Comparison of ENCODE assay signal across 1 cellular context in the genomic region with DNA sequence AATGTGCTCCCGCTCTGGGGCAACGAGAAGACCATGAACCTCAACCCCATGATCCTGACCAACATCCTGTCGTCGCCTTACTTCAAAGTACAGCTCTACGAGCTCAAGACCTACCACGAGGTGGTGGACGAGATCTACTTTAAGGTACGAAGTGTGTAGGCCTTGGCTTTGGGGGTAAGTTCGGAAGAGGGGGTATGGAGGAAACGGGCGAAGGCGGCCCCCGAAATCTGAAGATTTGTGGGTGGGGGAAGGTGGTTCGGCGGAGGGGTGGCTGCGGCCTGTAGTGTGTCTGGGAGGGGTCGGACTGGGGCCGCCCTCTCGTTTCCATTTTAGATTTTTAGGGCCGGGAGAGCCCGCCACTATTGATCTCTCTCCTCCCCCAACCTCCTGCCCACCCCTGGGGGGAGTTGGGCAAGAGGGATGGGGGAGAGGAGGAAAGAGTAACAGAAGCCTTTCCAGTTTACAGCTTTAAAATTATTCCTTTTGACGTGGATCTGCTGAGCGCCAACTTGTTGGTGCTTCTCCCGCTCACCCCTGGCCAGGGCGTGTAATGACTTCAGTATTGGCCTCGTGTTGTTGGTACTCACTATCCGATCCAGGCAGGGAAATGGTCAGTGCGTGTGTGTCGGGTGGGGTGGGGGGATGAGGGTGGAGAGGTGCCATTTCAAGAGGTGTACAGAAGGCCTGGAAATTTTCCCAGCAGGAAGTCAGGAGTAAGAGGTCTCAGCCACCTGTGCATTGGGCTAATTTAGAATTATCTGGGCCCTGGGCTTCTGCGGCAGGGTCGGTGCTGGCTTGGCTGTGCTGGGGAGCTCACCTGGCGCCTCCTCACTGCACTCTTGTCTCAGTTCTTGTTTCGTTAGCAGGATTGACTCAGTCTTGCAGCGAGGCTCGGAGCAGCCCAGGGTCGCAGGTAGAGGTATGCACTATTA.
TF ChIP-seq lines count a peak whose summit lies in the region.

No MANE protein-coding gene starts in this region.

TF ChIP-seq in K562, 482 proteins besides CTCF, POLR2A, EP300 and RAD21 (continued from another document and continues in another):
- TF ChIP-seq MXI1 (IDR thresholded peaks at IDR 0.05; ENCODE audit: low read depth, low read length), result no peak
- TF ChIP-seq, protein P1, sequence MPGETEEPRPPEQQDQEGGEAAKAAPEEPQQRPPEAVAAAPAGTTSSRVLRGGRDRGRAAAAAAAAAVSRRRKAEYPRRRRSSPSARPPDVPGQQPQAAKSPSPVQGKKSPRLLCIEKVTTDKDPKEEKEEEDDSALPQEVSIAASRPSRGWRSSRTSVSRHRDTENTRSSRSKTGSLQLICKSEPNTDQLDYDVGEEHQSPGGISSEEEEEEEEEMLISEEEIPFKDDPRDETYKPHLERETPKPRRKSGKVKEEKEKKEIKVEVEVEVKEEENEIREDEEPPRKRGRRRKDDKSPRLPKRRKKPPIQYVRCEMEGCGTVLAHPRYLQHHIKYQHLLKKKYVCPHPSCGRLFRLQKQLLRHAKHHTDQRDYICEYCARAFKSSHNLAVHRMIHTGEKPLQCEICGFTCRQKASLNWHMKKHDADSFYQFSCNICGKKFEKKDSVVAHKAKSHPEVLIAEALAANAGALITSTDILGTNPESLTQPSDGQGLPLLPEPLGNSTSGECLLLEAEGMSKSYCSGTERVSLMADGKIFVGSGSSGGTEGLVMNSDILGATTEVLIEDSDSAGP (CRISPR knock-in tag; IDR thresholded peaks at IDR 0.05), result no peak
- TF ChIP-seq, protein P2, sequence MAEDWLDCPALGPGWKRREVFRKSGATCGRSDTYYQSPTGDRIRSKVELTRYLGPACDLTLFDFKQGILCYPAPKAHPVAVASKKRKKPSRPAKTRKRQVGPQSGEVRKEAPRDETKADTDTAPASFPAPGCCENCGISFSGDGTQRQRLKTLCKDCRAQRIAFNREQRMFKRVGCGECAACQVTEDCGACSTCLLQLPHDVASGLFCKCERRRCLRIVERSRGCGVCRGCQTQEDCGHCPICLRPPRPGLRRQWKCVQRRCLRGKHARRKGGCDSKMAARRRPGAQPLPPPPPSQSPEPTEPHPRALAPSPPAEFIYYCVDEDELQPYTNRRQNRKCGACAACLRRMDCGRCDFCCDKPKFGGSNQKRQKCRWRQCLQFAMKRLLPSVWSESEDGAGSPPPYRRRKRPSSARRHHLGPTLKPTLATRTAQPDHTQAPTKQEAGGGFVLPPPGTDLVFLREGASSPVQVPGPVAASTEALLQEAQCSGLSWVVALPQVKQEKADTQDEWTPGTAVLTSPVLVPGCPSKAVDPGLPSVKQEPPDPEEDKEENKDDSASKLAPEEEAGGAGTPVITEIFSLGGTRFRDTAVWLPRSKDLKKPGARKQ (CRISPR knock-in tag; IDR thresholded peaks at IDR 0.05), result no peak
- TF ChIP-seq ZFX (CRISPR knock-in tag; IDR thresholded peaks at IDR 0.05), result peak; percentile 84
- TF ChIP-seq BRD4 (IDR thresholded peaks at IDR 0.05), result no peak
- TF ChIP-seq, protein P3, sequence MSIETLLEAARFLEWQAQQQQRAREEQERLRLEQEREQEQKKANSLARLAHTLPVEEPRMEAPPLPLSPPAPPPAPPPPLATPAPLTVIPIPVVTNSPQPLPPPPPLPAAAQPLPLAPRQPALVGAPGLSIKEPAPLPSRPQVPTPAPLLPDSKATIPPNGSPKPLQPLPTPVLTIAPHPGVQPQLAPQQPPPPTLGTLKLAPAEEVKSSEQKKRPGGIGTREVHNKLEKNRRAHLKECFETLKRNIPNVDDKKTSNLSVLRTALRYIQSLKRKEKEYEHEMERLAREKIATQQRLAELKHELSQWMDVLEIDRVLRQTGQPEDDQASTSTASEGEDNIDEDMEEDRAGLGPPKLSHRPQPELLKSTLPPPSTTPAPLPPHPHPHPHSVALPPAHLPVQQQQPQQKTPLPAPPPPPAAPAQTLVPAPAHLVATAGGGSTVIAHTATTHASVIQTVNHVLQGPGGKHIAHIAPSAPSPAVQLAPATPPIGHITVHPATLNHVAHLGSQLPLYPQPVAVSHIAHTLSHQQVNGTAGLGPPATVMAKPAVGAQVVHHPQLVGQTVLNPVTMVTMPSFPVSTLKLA (conservative IDR thresholded peaks at IDR 0.05), result peak in 1 of 2 experiments; percentile 16; a peak in 1 of 4 replicates
- peak; percentile 4; the same call in 1 of the 2 replicates for TF ChIP-seq ZFP1 (CRISPR knock-in tag; IDR thresholded peaks at IDR 0.05)
- 0 out of 2 replicates have a peak, but pooled peaks have one; percentile 6 for TF ChIP-seq ARID1B (IDR thresholded peaks at IDR 0.05)
- no peak for TF ChIP-seq ZNF583 (CRISPR knock-in tag; IDR thresholded peaks at IDR 0.05)
- TF ChIP-seq PHB2 (IDR thresholded peaks at IDR 0.05; ENCODE audit: low read depth), result no peak
- no peak for TF ChIP-seq ETV5 (CRISPR knock-in tag; IDR thresholded peaks at IDR 0.05; ENCODE audit: low read depth)
- no peak for TF ChIP-seq TCF7 (IDR thresholded peaks at IDR 0.05; ENCODE audit: borderline replicate concordance)
- 0 out of 2 replicates have a peak, but pooled peaks have one; percentile 85 for TF ChIP-seq FOXP4 (CRISPR knock-in tag; IDR thresholded peaks at IDR 0.05; ENCODE audit: borderline replicate concordance)
- TF ChIP-seq FIP1L1 (IDR thresholded peaks at IDR 0.05; ENCODE audit: low read depth, low read length, poor library complexity, severe bottlenecking), result no peak
- TF ChIP-seq TAL1 (IDR thresholded peaks at IDR 0.05), result no peak
- TF ChIP-seq BRF1 (IDR thresholded peaks at IDR 0.05; ENCODE audit: borderline replicate concordance, extremely low read depth, insufficient read length), result no peak
- TF ChIP-seq DEAF1 (CRISPR knock-in tag; IDR thresholded peaks at IDR 0.05), result no peak
- TF ChIP-seq CC2D1A (IDR thresholded peaks at IDR 0.05), result no peak
- TF ChIP-seq TARDBP (IDR thresholded peaks at IDR 0.05), result no peak
- no peak for TF ChIP-seq PURB (CRISPR knock-in tag; IDR thresholded peaks at IDR 0.05; ENCODE audit: low read depth)
- TF ChIP-seq ZNF77 (CRISPR knock-in tag; IDR thresholded peaks at IDR 0.05), result no peak
- TF ChIP-seq ZSCAN32 (CRISPR knock-in tag; IDR thresholded peaks at IDR 0.05), result no peak
- no peak for TF ChIP-seq NR1H2 (CRISPR knock-in tag; IDR thresholded peaks at IDR 0.05)
- no peak for TF ChIP-seq MEIS2 (IDR thresholded peaks at IDR 0.05; ENCODE audit: partially characterized antibody)
- TF ChIP-seq ZEB2 (IDR thresholded peaks at IDR 0.05), result no peak
- no peak for TF ChIP-seq TAF7 (tag; IDR thresholded peaks at IDR 0.05)
- TF ChIP-seq, protein P4, sequence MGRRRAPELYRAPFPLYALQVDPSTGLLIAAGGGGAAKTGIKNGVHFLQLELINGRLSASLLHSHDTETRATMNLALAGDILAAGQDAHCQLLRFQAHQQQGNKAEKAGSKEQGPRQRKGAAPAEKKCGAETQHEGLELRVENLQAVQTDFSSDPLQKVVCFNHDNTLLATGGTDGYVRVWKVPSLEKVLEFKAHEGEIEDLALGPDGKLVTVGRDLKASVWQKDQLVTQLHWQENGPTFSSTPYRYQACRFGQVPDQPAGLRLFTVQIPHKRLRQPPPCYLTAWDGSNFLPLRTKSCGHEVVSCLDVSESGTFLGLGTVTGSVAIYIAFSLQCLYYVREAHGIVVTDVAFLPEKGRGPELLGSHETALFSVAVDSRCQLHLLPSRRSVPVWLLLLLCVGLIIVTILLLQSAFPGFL (CRISPR knock-in tag; IDR thresholded peaks at IDR 0.05), result no peak
- no peak for TF ChIP-seq PHF8 (IDR thresholded peaks at IDR 0.05; ENCODE audit: borderline replicate concordance, low read length)
- no peak for TF ChIP-seq RBBP5 (IDR thresholded peaks at IDR 0.05; ENCODE audit: borderline replicate concordance, insufficient read depth, low read length, poor library complexity, severe bottlenecking)
- TF ChIP-seq FOXP1 (CRISPR knock-in tag; IDR thresholded peaks at IDR 0.05), result peak; percentile 60; the same call in 1 of the 2 replicates
- TF ChIP-seq DPF2 (IDR thresholded peaks at IDR 0.05), result no peak
- TF ChIP-seq HMG20B (CRISPR knock-in tag; IDR thresholded peaks at IDR 0.05), result no peak
- TF ChIP-seq, protein P5, sequence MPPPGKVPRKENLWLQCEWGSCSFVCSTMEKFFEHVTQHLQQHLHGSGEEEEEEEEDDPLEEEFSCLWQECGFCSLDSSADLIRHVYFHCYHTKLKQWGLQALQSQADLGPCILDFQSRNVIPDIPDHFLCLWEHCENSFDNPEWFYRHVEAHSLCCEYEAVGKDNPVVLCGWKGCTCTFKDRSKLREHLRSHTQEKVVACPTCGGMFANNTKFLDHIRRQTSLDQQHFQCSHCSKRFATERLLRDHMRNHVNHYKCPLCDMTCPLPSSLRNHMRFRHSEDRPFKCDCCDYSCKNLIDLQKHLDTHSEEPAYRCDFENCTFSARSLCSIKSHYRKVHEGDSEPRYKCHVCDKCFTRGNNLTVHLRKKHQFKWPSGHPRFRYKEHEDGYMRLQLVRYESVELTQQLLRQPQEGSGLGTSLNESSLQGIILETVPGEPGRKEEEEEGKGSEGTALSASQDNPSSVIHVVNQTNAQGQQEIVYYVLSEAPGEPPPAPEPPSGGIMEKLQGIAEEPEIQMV (tag; conservative IDR thresholded peaks at IDR 0.05; ENCODE audit: low read depth), result no peak
- TF ChIP-seq ZNF165 (CRISPR knock-in tag; IDR thresholded peaks at IDR 0.05; ENCODE audit: borderline replicate concordance), result no peak
- no peak; a peak in 1 of 4 replicates for TF ChIP-seq MAZ (CRISPR knock-in tag; conservative IDR thresholded peaks at IDR 0.05 in 1 of 2, IDR thresholded peaks at IDR 0.05 in 1 of 2)
- TF ChIP-seq CEBPG (CRISPR knock-in tag; IDR thresholded peaks at IDR 0.05), result peak; percentile 6; the same call in 1 of the 2 replicates
- no peak for TF ChIP-seq CEBPG (tag; conservative IDR thresholded peaks at IDR 0.05 in 1 of 2, IDR thresholded peaks at IDR 0.05 in 1 of 2)
- TF ChIP-seq, protein P6, sequence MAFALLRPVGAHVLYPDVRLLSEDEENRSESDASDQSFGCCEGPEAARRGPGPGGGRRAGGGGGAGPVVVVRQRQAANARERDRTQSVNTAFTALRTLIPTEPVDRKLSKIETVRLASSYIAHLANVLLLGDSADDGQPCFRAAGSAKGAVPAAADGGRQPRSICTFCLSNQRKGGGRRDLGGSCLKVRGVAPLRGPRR (CRISPR knock-in tag; IDR thresholded peaks at IDR 0.05), result no peak
- TF ChIP-seq, protein P7, sequence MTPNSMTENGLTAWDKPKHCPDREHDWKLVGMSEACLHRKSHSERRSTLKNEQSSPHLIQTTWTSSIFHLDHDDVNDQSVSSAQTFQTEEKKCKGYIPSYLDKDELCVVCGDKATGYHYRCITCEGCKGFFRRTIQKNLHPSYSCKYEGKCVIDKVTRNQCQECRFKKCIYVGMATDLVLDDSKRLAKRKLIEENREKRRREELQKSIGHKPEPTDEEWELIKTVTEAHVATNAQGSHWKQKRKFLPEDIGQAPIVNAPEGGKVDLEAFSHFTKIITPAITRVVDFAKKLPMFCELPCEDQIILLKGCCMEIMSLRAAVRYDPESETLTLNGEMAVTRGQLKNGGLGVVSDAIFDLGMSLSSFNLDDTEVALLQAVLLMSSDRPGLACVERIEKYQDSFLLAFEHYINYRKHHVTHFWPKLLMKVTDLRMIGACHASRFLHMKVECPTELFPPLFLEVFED (CRISPR knock-in tag; conservative IDR thresholded peaks at IDR 0.05), result peak; percentile 59; the same call in 1 of the 2 replicates
- no peak for TF ChIP-seq SP2 (IDR thresholded peaks at IDR 0.05; ENCODE audit: extremely low read depth, low read depth, low read length, poor library complexity, severe bottlenecking)
- no peak for TF ChIP-seq ZNF444 (CRISPR knock-in tag; IDR thresholded peaks at IDR 0.05)
- no peak for TF ChIP-seq RBM39 (optimal IDR thresholded peaks at IDR 0.05; ENCODE audit: low read depth, low read length)
- TF ChIP-seq CHD1 (IDR thresholded peaks at IDR 0.05; ENCODE audit: low read length), result peak; percentile 61
- peak; percentile 22 for TF ChIP-seq WHSC1 (IDR thresholded peaks at IDR 0.05; ENCODE audit: low read length)
- no peak for TF ChIP-seq NFRKB (IDR thresholded peaks at IDR 0.05; ENCODE audit: low read depth)
- TF ChIP-seq L3MBTL2 (IDR thresholded peaks at IDR 0.05), result no peak
- TF ChIP-seq RNF2 (IDR thresholded peaks at IDR 0.05), result no peak
- TF ChIP-seq KLF10 (CRISPR knock-in tag; IDR thresholded peaks at IDR 0.05), result no peak
- no peak for TF ChIP-seq ZNF197 (CRISPR knock-in tag; IDR thresholded peaks at IDR 0.05; ENCODE audit: low read depth)
- TF ChIP-seq MED1 (CRISPR knock-in tag; IDR thresholded peaks at IDR 0.05; ENCODE audit: borderline replicate concordance), result no peak
- no peak; the same call in none of the 2 replicates for TF ChIP-seq GTF2E2 (tag; IDR thresholded peaks at IDR 0.05)
- TF ChIP-seq, protein P8, sequence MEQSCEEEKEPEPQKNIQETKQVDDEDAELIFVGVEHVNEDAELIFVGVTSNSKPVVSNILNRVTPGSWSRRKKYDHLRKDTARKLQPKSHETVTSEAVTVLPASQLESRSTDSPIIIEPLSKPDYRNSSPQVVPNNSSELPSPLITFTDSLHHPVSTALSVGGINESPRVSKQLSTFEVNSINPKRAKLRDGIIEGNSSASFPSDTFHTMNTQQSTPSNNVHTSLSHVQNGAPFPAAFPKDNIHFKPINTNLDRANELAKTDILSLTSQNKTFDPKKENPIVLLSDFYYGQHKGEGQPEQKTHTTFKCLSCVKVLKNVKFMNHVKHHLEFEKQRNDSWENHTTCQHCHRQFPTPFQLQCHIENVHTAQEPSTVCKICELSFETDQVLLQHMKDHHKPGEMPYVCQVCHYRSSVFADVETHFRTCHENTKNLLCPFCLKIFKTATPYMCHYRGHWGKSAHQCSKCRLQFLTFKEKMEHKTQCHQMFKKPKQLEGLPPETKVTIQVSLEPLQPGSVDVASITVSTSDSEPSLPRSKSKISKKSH (CRISPR knock-in tag; IDR thresholded peaks at IDR 0.05), result no peak
- 0 out of 2 replicates have a peak, but pooled peaks have one; percentile 12 for TF ChIP-seq SMARCE1 (IDR thresholded peaks at IDR 0.05)
